8 cellular contexts compared by ENCODE assay signal in genomic region chr2:19363474-19363778, GRCh38. TPM values are rescaled to one million over a fixed set of nuclear protein-coding genes. Genes with fewer than 3 reads are reported as not detected.
A peak's percentile ranks its signal among the peaks of the same experiment; 100 is the strongest.
DNase-seq lines count a peak whose midpoint lies in the region; ATAC-seq and TF ChIP-seq lines count a peak whose summit lies in the region.

No MANE protein-coding gene starts in this region.

- POLR2A ChIA-PET in GM10248 (lab: Yijun Ruan, JAX) = no interaction called here

- H3K27me3 Mint-ChIP-seq in Calu3 (ENCODE audit: unreplicated experiment) = peaks cover 57% of the 10 kb centered on the region

- no peak for ATAC-seq in HG02870 (IDR thresholded peaks at IDR 0.05; ENCODE audit: unreplicated experiment)
- ATAC-seq in HG03571 (IDR thresholded peaks at IDR 0.05; ENCODE audit: unreplicated experiment) = no peak

- H3K27ac Mint-ChIP-seq in Calu3 (ENCODE audit: unreplicated experiment) = no peak overlapping the region

- H3K4me3 ChIP-seq in SK-N-MC = peak overlapping the region; percentile 76
- H3K4me3 ChIP-seq in fibroblast of the aortic adventitia (ENCODE audit: low read depth, low read length) = peak overlapping the region; percentile 73
- peak overlapping the region; percentile 79 for H3K4me3 ChIP-seq in rectal smooth muscle tissue (ENCODE audit: low read length)

- H3K36me3 ChIP-seq in SK-N-MC (ENCODE audit: insufficient read depth, low read length) (no peaks in the 10 kb centered on the region), rectal smooth muscle tissue (ENCODE audit: control insufficient read depth, insufficient read depth, low read length) (no peaks in the 10 kb centered on the region)

- intact Hi-C loops in Calu3 (cut with micrococcal nuclease; ENCODE audit: unreplicated experiment) = loop anchor here (1.0 to 10.0 kb wide), 7 partner anchors 141 to 976 kb away; no protein-coding TSS in a partner anchor

- no peak overlapping the region for H3K27ac ChIP-seq in SK-N-MC
- H3K27ac ChIP-seq in rectal smooth muscle tissue (ENCODE audit: low read depth, low read length) = peak overlapping the region; percentile 60

- H3K27me3 ChIP-seq in rectal smooth muscle tissue (ENCODE audit: control insufficient read depth, insufficient read depth, low read length) = peaks cover 10% of the 10 kb centered on the region

- peaks cover 6% of the 10 kb centered on the region for H3K4me1 ChIP-seq in rectal smooth muscle tissue (ENCODE audit: control insufficient read depth, insufficient read depth, low read length)

- no peaks in the 10 kb centered on the region for H3K9me3 Mint-ChIP-seq in Calu3 (ENCODE audit: low read depth, unreplicated experiment)

- H3K4me3 Mint-ChIP-seq in Calu3 (ENCODE audit: low read depth, unreplicated experiment) = peak overlapping the region; percentile 81

- CTCF ChIA-PET in Calu3 (lab: Charles Lee) (interaction anchor here (0.6 kb wide), 1 partner anchor 1182 kb away, joined by 6 read pairs; no protein-coding TSS in a partner anchor), GM10248 (lab: Yijun Ruan, JAX) (interaction anchor here (0.6 to 1.6 kb wide), 7 partner anchors 9 to 844 kb away, joined by 3 to 5 read pairs (median 3); no protein-coding TSS in a partner anchor)

- H3K9ac ChIP-seq in SK-N-MC (ENCODE audit: insufficient read length) (no peak overlapping the region), rectal smooth muscle tissue (ENCODE audit: low read length) (no peak overlapping the region)

- DNase-seq in Calu3 (no peak), SK-N-MC (ENCODE audit: low read depth, low spot score) (no peak), fibroblast of the aortic adventitia (ENCODE audit: low read depth) (peak; percentile 14), GM10248 (ENCODE audit: extremely low spot score) (no peak), GM20000 (ENCODE audit: low spot score) (no peak)

- peaks cover 10% of the 10 kb centered on the region for H3K4me1 Mint-ChIP-seq in Calu3 (ENCODE audit: low read depth, unreplicated experiment)

- TF ChIP-seq CTCF in Calu3 (IDR thresholded peaks at IDR 0.05; ENCODE audit: unreplicated experiment) = no peak
- TF ChIP-seq CTCF in fibroblast of the aortic adventitia (IDR thresholded peaks at IDR 0.05; ENCODE audit: insufficient read depth, low read length) = no peak
- no peak for TF ChIP-seq CTCF in GM10248 (IDR thresholded peaks at IDR 0.05; ENCODE audit: control extremely low read depth, extremely low read depth, low read depth, missing control alignments)
- no peak for TF ChIP-seq CTCF in GM20000 (IDR thresholded peaks at IDR 0.05; ENCODE audit: extremely low read depth, missing control alignments)

- H3K36me3 Mint-ChIP-seq in Calu3 (ENCODE audit: insufficient read depth, unreplicated experiment) = peaks cover 34% of the 10 kb centered on the region

- no TSS peak for BruUV-seq in Calu3 (replicated peaks; lab: Mats Ljungman, UMichigan)

- H3K9me3 ChIP-seq in SK-N-MC (ENCODE audit: low read depth, low read length) = no peaks in the 10 kb centered on the region

RNA-seq across cellular contexts. Expression of gene OSR1, which starts 5.0 kb away (rescaled TPM):
- total RNA-seq in Calu3 (2022) (1.3 and 1.4 TPM in 2 replicates), fibroblast of the aortic adventitia (ENCODE audit: low replicate concordance) (35.8 and 117 TPM in 2 replicates)

Comparison
In these comparisons a context has a peak if more than half of its experiments do, and no peak if none do; other contexts are left out.
1. RNA of gene OSR1, which starts 5.0 kb away (total RNA-seq): 35.8 to 117 TPM in fibroblast of the aortic adventitia; 1.3 to 1.4 TPM in Calu3; every median in the first group is over 10 times any median in the second.
2. Peak in every context shown above with its lines, with median percentiles within 50 percentile points of each other: H3K4me3 ChIP-seq.